34 cellular contexts compared by ENCODE assay signal in genomic region chr5:17294639-17295311, GRCh38.
"Had no signal": no experiment of that assay in that cellular context is flagged by ENCODE, and none has a peak within 500 bp of the region (broad histone marks: within the 10 kb centered on the region; RNA-seq: fewer than 3 reads in every experiment).

No MANE protein-coding gene starts in this region.

- H3K9me3 ChIP-seq: MG63 had no signal

- DNase-seq: Karpas-422, Kasumi-1, KG1, MG63, MM.1S, MV-4-11, NCI-H1048, NCI-H1092, NCI-H1092 treated with DMSO at 0.1 percent for 48 hours, NCI-H1105, NCI-H1105 treated with DMSO at 0.1 percent for 48 hours, NCI-H1417, NCI-H1417 treated with DMSO at 0.1 percent for 48 hours, NCI-H1436, NCI-H1436 treated with DMSO at 0.1 percent for 48 hours, NCI-H146, NCI-H1694, NCI-H1694 treated with DMSO at 0.1 percent for 48 hours, NCI-H187, NCI-H187 treated with DMSO at 0.1 percent for 48 hours, NCI-H1930, NCI-H2029, NCI-H2029 treated with DMSO at 0.1 percent for 48 hours, NCI-H2081, NCI-H2081 treated with DMSO at 0.1 percent for 48 hours, NCI-H2107, NCI-H2171, NCI-H2171 treated with DMSO at 0.1 percent for 48 hours, NCI-H2227 treated with DMSO at 0.1 percent for 48 hours, NCI-H226, NCI-H345, NCI-H446 treated with DMSO at 0.1 percent for 48 hours, NCI-H510A had no signal

- H3K27ac ChIP-seq: KMS-11 had no signal

- H3K4me2 ChIP-seq: KMS-11 had no signal

- H3K4me3 ChIP-seq: MG63 had no signal

- H3K36me3 ChIP-seq: MG63 had no signal

- H3K27me3 ChIP-seq: MG63 had no signal
